ENCODE assay signal across 9 cellular contexts in the genomic region with DNA sequence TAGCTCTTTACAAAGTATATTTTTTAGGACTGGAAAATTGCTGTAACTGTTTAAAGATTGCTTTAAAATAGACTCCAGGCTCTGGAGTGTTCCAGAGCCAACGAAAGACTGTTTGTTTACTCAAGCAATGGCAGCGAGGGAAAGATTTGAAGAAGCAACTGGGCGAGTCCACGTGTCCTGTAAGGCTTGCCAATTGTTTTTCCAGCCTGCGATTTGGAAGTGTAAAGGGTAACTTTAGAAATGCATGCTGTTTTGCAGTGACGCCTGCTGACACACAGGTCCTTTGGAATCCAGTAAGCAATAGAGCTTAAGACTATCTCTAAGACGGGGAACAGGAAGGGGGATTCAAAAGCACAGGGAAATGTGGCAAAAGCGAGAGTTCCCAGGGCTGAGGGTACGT. TPM values are rescaled to one million over a fixed set of nuclear protein-coding genes. Genes with fewer than 3 reads are reported as not detected.
A peak's percentile ranks its signal among the peaks of the same experiment; 100 is the strongest.
DNase-seq lines count a peak whose midpoint lies in the region; ATAC-seq, FAIRE-seq and TF ChIP-seq lines count a peak whose summit lies in the region.
"Had no signal": no experiment of that assay in that cellular context is flagged by ENCODE, and none has a peak within 500 bp of the region (broad histone marks: within the 10 kb centered on the region; RNA-seq: fewer than 3 reads in every experiment).

No MANE protein-coding gene starts in this region.

- H3K4me3 Mint-ChIP-seq in activated CD4-positive, alpha-beta T cell treated with anti-CD3 and anti-CD28 coated beads, Interleukin-2, amount 10 ng/mL, durations not matched to agents 24 days and 14 days: no peak overlapping the region

- no peak for TF ChIP-seq CTCF in gastrocnemius medialis (IDR thresholded peaks at IDR 0.05 in 4 of 5, conservative IDR thresholded peaks at IDR 0.05 in 1 of 5)
- TF ChIP-seq CTCF in GM10248 (IDR thresholded peaks at IDR 0.05; ENCODE audit: control extremely low read depth, extremely low read depth, low read depth, missing control alignments): no peak
- TF ChIP-seq CTCF in kidney (IDR thresholded peaks at IDR 0.05; ENCODE audit: borderline replicate concordance, extremely low read depth, insufficient read depth): no peak

- H3K27me3 ChIP-seq in iPS-18a (ENCODE audit: control insufficient read depth, insufficient read depth, low read length) (no peaks in the 10 kb centered on the region), gastrocnemius medialis (no peaks in the 10 kb centered on the region)

- no peak overlapping the region for H3K9ac ChIP-seq in iPS-18a (ENCODE audit: low read length)
- H3K9ac ChIP-seq in kidney (ENCODE audit: low read length in 2 of 2): peak overlapping the region in 1 of 2 donors; percentile 15

- peak; percentile 87 for ATAC-seq in gastrocnemius medialis
- ATAC-seq in GM18519 (IDR thresholded peaks at IDR 0.05; ENCODE audit: low FRiP score, unreplicated experiment): no peak

- H3K4me1 ChIP-seq in iPS-18a (ENCODE audit: control insufficient read depth, low read depth, low read length) (peaks cover 14% of the 10 kb centered on the region), gastrocnemius medialis (peaks cover 50 to 53% of the 10 kb centered on the region in 2 donors), kidney (ENCODE audit: control insufficient read depth in 1 of 2, insufficient read depth in 1 of 2, low read depth in 1 of 2, low read length in 2 of 2) (peaks cover 2 to 5% of the 10 kb centered on the region in 2 donors)

- H3K36me3 Mint-ChIP-seq in activated CD4-positive, alpha-beta T cell treated with anti-CD3 and anti-CD28 coated beads, Interleukin-2, amount 10 ng/mL, durations not matched to agents 24 days and 14 days (ENCODE audit: low read depth): no peaks in the 10 kb centered on the region

- in situ Hi-C loops in gastrocnemius medialis (cut with MboI; ENCODE audit: low sequenced_read_pairs in 4 of 4): loop anchor here in 1 of 4 donors (10.0 kb wide), 1 partner anchor 50 kb away; no protein-coding TSS in a partner anchor

- H3K27me3 Mint-ChIP-seq in activated CD4-positive, alpha-beta T cell treated with anti-CD3 and anti-CD28 coated beads, Interleukin-2, amount 10 ng/mL, durations not matched to agents 24 days and 14 days: no peaks in the 10 kb centered on the region

- no peak for FAIRE-seq in kidney (lab: Jason Lieb, UNC)

- TF ChIP-seq POLR2A in gastrocnemius medialis (IDR thresholded peaks at IDR 0.05): no peak

- H3K36me3 ChIP-seq in iPS-18a (ENCODE audit: control insufficient read depth, low read depth, low read length): no peaks in the 10 kb centered on the region
- no peaks in the 10 kb centered on the region for H3K36me3 ChIP-seq in gastrocnemius medialis
- H3K36me3 ChIP-seq in kidney (ENCODE audit: control insufficient read depth in 1 of 2, insufficient read depth in 2 of 2, low read length in 2 of 2): no peaks in the 10 kb centered on the region

- H3K4me1 Mint-ChIP-seq in activated CD4-positive, alpha-beta T cell treated with anti-CD3 and anti-CD28 coated beads, Interleukin-2, amount 10 ng/mL, durations not matched to agents 24 days and 14 days: no peaks in the 10 kb centered on the region

- no peaks in the 10 kb centered on the region for H3K9me3 Mint-ChIP-seq in activated CD4-positive, alpha-beta T cell treated with anti-CD3 and anti-CD28 coated beads, Interleukin-2, amount 10 ng/mL, durations not matched to agents 24 days and 14 days

- POLR2A ChIA-PET in HEK293T (lab: Yijun Ruan, JAX): no interaction called here
- POLR2A ChIA-PET in GM10248 (lab: Yijun Ruan, JAX): no interaction called here

- intact Hi-C loops in gastrocnemius medialis (cut with DNase I; ENCODE audit: low total_unique reads) (loop anchor here (2.0 to 5.0 kb wide), 2 partner anchors 50 to 67 kb away; a partner anchor contains a TSS), kidney (cut with DNase I) (no loop called here)
- intact Hi-C loops in activated CD4-positive, alpha-beta T cell treated with anti-CD3 and anti-CD28 coated beads, Interleukin-2, amount 10 ng/mL, durations not matched to agents 24 days and 14 days (cut with micrococcal nuclease): no loop called here

- DNase-seq in HEK293T (ENCODE audit: extremely low spot score): no peak
- no peak for DNase-seq in caudate nucleus (lab: John Stamatoyannopoulos, UW)
- DNase-seq in gastrocnemius medialis: peak; percentile 86 to 88
- no peak for DNase-seq in GM10248 (ENCODE audit: extremely low spot score)
- no peak for DNase-seq in kidney
- DNase-seq in activated CD4-positive, alpha-beta T cell treated with anti-CD3 and anti-CD28 coated beads, Interleukin-2, amount 10 ng/mL, durations not matched to agents 24 days and 14 days: no peak
- DNase-seq: NCI-H2107 had no signal

- CTCF ChIA-PET in HEK293T (lab: Yijun Ruan, JAX): interaction anchor here (0.7 to 1.3 kb wide), 2 partner anchors 11 to 26 kb away, joined by 3 to 5 read pairs; no protein-coding TSS in a partner anchor
- CTCF ChIA-PET in GM10248 (lab: Yijun Ruan, JAX): interaction anchor here (1.0 to 2.6 kb wide), 2 partner anchors 10 to 34 kb away, joined by 3 to 7 read pairs; no protein-coding TSS in a partner anchor

- H3K27ac ChIP-seq in caudate nucleus (ENCODE audit: low read depth, low read length): peak overlapping the region; percentile 24
- H3K27ac ChIP-seq in iPS-18a (ENCODE audit: low read length): no peak overlapping the region
- H3K27ac ChIP-seq in gastrocnemius medialis: peak overlapping the region; percentile 78 to 92 (median 87)
- H3K27ac ChIP-seq in kidney (ENCODE audit: low read depth in 2 of 2, low read length in 2 of 2): no peak overlapping the region

- H3K4me3 ChIP-seq in iPS-18a (ENCODE audit: low read length): peak overlapping the region; percentile 14
- H3K4me3 ChIP-seq in gastrocnemius medialis: peak overlapping the region; percentile 11 to 44 (median 35)
- H3K4me3 ChIP-seq in kidney (ENCODE audit: low read length in 2 of 2): peak overlapping the region in 1 of 2 donors; percentile 7

- no peaks in the 10 kb centered on the region for H3K9me3 ChIP-seq in iPS-18a (ENCODE audit: control insufficient read depth, low read depth, low read length)
- no peaks in the 10 kb centered on the region for H3K9me3 ChIP-seq in gastrocnemius medialis
- H3K9me3 ChIP-seq in kidney (ENCODE audit: control insufficient read depth in 1 of 2, low read length in 2 of 2): no peaks in the 10 kb centered on the region

- no peak overlapping the region for H3K27ac Mint-ChIP-seq in activated CD4-positive, alpha-beta T cell treated with anti-CD3 and anti-CD28 coated beads, Interleukin-2, amount 10 ng/mL, durations not matched to agents 24 days and 14 days

TF ChIP-seq in HEK293T, 16 proteins besides CTCF, POLR2A, EP300 and RAD21:
- TF ChIP-seq L3MBTL2 (conservative IDR thresholded peaks at IDR 0.05) (0 out of 2 replicates have a peak, but pooled peaks have one; percentile 36), HDGF (IDR thresholded peaks at IDR 0.05; ENCODE audit: borderline replicate concordance) (no peak)

RNA-seq across cellular contexts. Expression of a gene that starts 55.8 kb away (rescaled TPM):
- 100 to 1,000 TPM; 105 to 334 (median 235) TPM for total RNA-seq in gastrocnemius medialis
- 81.0 TPM for total RNA-seq in kidney
- 36.4 TPM for polyA plus RNA-seq in kidney (ENCODE audit: insufficient read depth, low read depth, low replicate concordance)
- total RNA-seq in activated CD4-positive, alpha-beta T cell treated with anti-CD3 and anti-CD28 coated beads, Interleukin-2, amount 10 ng/mL, durations not matched to agents 24 days and 14 days: not detected in 2 replicates

Comparison
In these comparisons a context has a peak if more than half of its experiments do, and no peak if none do; other contexts are left out.
1. DNase-seq: peak in gastrocnemius medialis (2 of 2); none in HEK293T (single experiment), caudate nucleus (0 of 61), GM10248 (single experiment), kidney (single experiment) and activated CD4-positive, alpha-beta T cell treated with anti-CD3 and anti-CD28 coated beads, Interleukin-2, amount 10 ng/mL, durations not matched to agents 24 days and 14 days (single experiment).
2. H3K27ac ChIP-seq: peak in caudate nucleus (single experiment) and gastrocnemius medialis (4 of 4); none in iPS-18a (single experiment) and kidney (0 of 2).
3. RNA of a gene that starts 55.8 kb away (total RNA-seq): 105 to 334 TPM in gastrocnemius medialis and 81.0 TPM in kidney (single experiment); not detected in activated CD4-positive, alpha-beta T cell treated with anti-CD3 and anti-CD28 coated beads, Interleukin-2, amount 10 ng/mL, durations not matched to agents 24 days and 14 days; every median in the first group is over 10 times any median in the second.